Comparison of ENCODE assay signal across 19 cellular contexts in genomic region chr12:31828057-31828456, GRCh38.
"Had no signal": no experiment of that assay in that cellular context is flagged by ENCODE, and none has a peak within 500 bp of the region (broad histone marks: within the 10 kb centered on the region; RNA-seq: fewer than 3 reads in every experiment).

No MANE protein-coding gene starts in this region.

- H3K9me3 ChIP-seq: prostate gland had no signal

- DNase-seq: activated CD4-positive, alpha-beta T cell treated with anti-CD3 and anti-CD28 coated beads, Interleukin-2, amount 50 U/mL, for 4 hours; activated CD4-positive, CD25-positive, alpha-beta regulatory T cell treated with anti-CD3 and anti-CD28 coated beads, Interleukin-2, amount 50 U/mL, for 72 hours; activated CD8-positive, alpha-beta memory T cell treated with anti-CD3 and anti-CD28 coated beads, Interleukin-2, amount 50 U/mL, for 4 hours; activated naive CD4-positive, alpha-beta T cell; esophagus squamous epithelium; foreskin fibroblast; hypothalamus; kidney glomerular epithelial cell; right cardiac atrium; stimulated activated CD4-positive, alpha-beta T cell treated with anti-CD3 and anti-CD28 coated beads, Interleukin-15, amount 100 ng/mL, for 24 hours; stimulated activated CD4-positive, alpha-beta T cell treated with anti-CD3 and anti-CD28 coated beads, Interleukin-4, amount 100 ng/mL, for 1 hour; stimulated activated naive CD8-positive, alpha-beta T cell treated with anti-CD3 and anti-CD28 coated beads, Interleukin-15, Interleukin-2, amounts not matched to agents 100 U/mL and 50 U/mL, for 24 hours; T-helper 9 cell; trophoblast cell had no signal

- ATAC-seq: right cardiac atrium; stimulated activated naive CD8-positive, alpha-beta T cell treated with anti-CD3 and anti-CD28 coated beads, Interleukin-15, Interleukin-2, amounts not matched to agents 100 U/mL and 50 U/mL, for 24 hours had no signal

- H3K27ac ChIP-seq: esophagus squamous epithelium, prostate gland, SK-N-MC, skin epidermis had no signal

- H3K27me3 ChIP-seq: esophagus squamous epithelium had no signal

- FAIRE-seq: colon, endothelial cell of umbilical vein had no signal

- H3K36me3 ChIP-seq: esophagus squamous epithelium, prostate gland had no signal

- H3K4me3 ChIP-seq: esophagus squamous epithelium, prostate gland, SK-N-MC, skin epidermis had no signal

- H3K4me1 ChIP-seq: prostate gland had no signal
